In the genomic region with DNA sequence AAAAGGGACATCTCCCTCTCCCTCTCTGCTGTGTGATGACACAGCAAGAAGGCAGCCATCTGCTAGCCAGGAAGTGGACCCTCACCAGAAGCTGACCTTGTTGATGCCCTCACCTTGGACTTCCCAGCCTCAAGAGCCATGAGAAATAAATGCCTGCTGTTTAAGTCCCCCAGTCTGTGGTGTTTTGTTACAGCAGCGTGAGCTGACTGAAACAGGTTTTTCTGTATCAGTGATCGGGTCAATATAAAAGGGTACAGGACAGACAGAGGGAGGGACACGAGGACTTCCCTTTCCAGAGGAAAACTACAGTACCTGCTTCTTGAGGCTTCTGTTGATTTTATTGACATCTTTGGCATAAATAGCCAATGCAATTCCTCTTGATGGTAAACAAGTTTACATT, we compare ENCODE assay signal across 11 cellular contexts.
"Had no signal": no experiment of that assay in that cellular context is flagged by ENCODE, and none has a peak within 500 bp of the region (broad histone marks: within the 10 kb centered on the region; RNA-seq: fewer than 3 reads in every experiment).

No MANE protein-coding gene starts in this region.

- H3K4me3 Mint-ChIP-seq: IgD-negative memory B cell had no signal

- H3K9me3 Mint-ChIP-seq: HFFc6 had no signal

- H3K27ac ChIP-seq: HL-60, KMS-11 had no signal

- H3K4me1 ChIP-seq: HAP-1 had no signal

- DNase-seq: GOT3, H7, HFFc6, Kasumi-1, KBM-7 had no signal

- H3K4me3 ChIP-seq: HAP-1 had no signal

- FAIRE-seq: HTR-8/SVneo had no signal

- H3K27ac Mint-ChIP-seq: HFFc6, IgD-negative memory B cell had no signal

- H3K36me3 ChIP-seq: HAP-1 had no signal

- H3K9ac ChIP-seq: KMS-11 had no signal

- H3K4me1 Mint-ChIP-seq: IgD-negative memory B cell had no signal

- H3K4me2 ChIP-seq: KMS-11 had no signal

- H3K9me3 ChIP-seq: HAP-1 had no signal

- ATAC-seq: HCT116 had no signal

- H3K36me3 Mint-ChIP-seq: IgD-negative memory B cell had no signal

- H3K27me3 Mint-ChIP-seq: IgD-negative memory B cell had no signal
